ENCODE assay signal across 8 cellular contexts in genomic region chr11:44949160-44950035, GRCh38. TPM values are rescaled to one million over a fixed set of nuclear protein-coding genes. Genes with fewer than 3 reads are reported as not detected.
DNase-seq lines count a peak whose midpoint lies in the region; ATAC-seq and TF ChIP-seq lines count a peak whose summit lies in the region.

No MANE protein-coding gene starts in this region.

- ATAC-seq in esophagus mucosa, result peak; percentile 24
- peak; percentile 27 to 41 (median 32) for ATAC-seq in natural killer cell
- ATAC-seq in GM21723 (IDR thresholded peaks at IDR 0.05; ENCODE audit: unreplicated experiment), result no peak

- H3K4me1 ChIP-seq in BE2C, result peaks cover 3% of the 10 kb centered on the region; the same call in 1 of the 2 replicates
- peaks cover 15% of the 10 kb centered on the region for H3K4me1 ChIP-seq in HUES64 (ENCODE audit: insufficient read depth, low read length)

- H3K4me3 Mint-ChIP-seq in activated CD4-positive, alpha-beta T cell treated with anti-CD3 and anti-CD28 coated beads, Interleukin-2, amount 10 ng/mL, durations not matched to agents 7 days and 5 days, result peak overlapping the region; percentile 22
- peak overlapping the region; percentile 78 for H3K4me3 Mint-ChIP-seq in natural killer cell

- H3K27ac Mint-ChIP-seq in activated CD4-positive, alpha-beta T cell treated with anti-CD3 and anti-CD28 coated beads, Interleukin-2, amount 10 ng/mL, durations not matched to agents 7 days and 5 days, result no peak overlapping the region
- H3K27ac Mint-ChIP-seq in natural killer cell, result peak overlapping the region in 1 of 2 donors; percentile 64

- peak overlapping the region; percentile 86 for H3K27ac ChIP-seq in HUES64 (ENCODE audit: low read depth, low read length)

- TF ChIP-seq CTCF in BE2C (IDR thresholded peaks at IDR 0.05; ENCODE audit: low read depth, low read length) (0 out of 2 replicates have a peak, but pooled peaks have one; percentile 22), natural killer cell (IDR thresholded peaks at IDR 0.05) (peak; percentile 41), GM10266 (IDR thresholded peaks at IDR 0.05; ENCODE audit: control insufficient read depth, insufficient read depth, low read depth, missing control alignments) (no peak)

- peak overlapping the region; percentile 75 for H3K9ac ChIP-seq in HUES64 (ENCODE audit: low read depth, low read length)

- H3K36me3 ChIP-seq in BE2C (no peaks in the 10 kb centered on the region), HUES64 (ENCODE audit: insufficient read depth, low read length) (no peaks in the 10 kb centered on the region; the same call in 1 of the 2 replicates)

- intact Hi-C loops in natural killer cell (cut with micrococcal nuclease), result no loop called here

- H3K27me3 ChIP-seq in BE2C, result peaks cover 7% of the 10 kb centered on the region
- no peaks in the 10 kb centered on the region for H3K27me3 ChIP-seq in HUES64 (ENCODE audit: insufficient read depth, low read length)

- peaks cover 10% of the 10 kb centered on the region for H3K4me1 Mint-ChIP-seq in activated CD4-positive, alpha-beta T cell treated with anti-CD3 and anti-CD28 coated beads, Interleukin-2, amount 10 ng/mL, durations not matched to agents 7 days and 5 days
- H3K4me1 Mint-ChIP-seq in natural killer cell, result peaks cover 0 to 9% of the 10 kb centered on the region in 2 donors

- peak overlapping the region; percentile 57 for H3K4me3 ChIP-seq in BE2C (ENCODE audit: low read depth, low read length)
- peak overlapping the region; percentile 73 for H3K4me3 ChIP-seq in HUES64 (ENCODE audit: low read length)

- H3K9me3 ChIP-seq in BE2C (no peaks in the 10 kb centered on the region), HUES64 (ENCODE audit: insufficient read depth, low read depth, low read length) (no peaks in the 10 kb centered on the region)

- DNase-seq in BE2C (no peak), natural killer cell (no peak), DMS153 treated with DMSO at 0.1 percent for 48 hours (lab: John Stamatoyannopoulos, UW; ENCODE audit: unreplicated experiment) (no peak), GM10266 (ENCODE audit: extremely low spot score) (no peak)
- peak; percentile 11 for DNase-seq in activated CD4-positive, alpha-beta T cell treated with anti-CD3 and anti-CD28 coated beads, Interleukin-2, amount 10 ng/mL, durations not matched to agents 7 days and 5 days

- POLR2A ChIA-PET in activated CD4-positive, alpha-beta T cell treated with anti-CD3 and anti-CD28 coated beads, Interleukin-2, amount 10 ng/mL, durations not matched to agents 7 days and 5 days (lab: Charles Lee), result no interaction called here

- WGBS in HUES64, result 3% methylated on average over 57 of the region's 57 CpGs

- no peaks in the 10 kb centered on the region for H3K9me3 Mint-ChIP-seq in activated CD4-positive, alpha-beta T cell treated with anti-CD3 and anti-CD28 coated beads, Interleukin-2, amount 10 ng/mL, durations not matched to agents 7 days and 5 days
- H3K9me3 Mint-ChIP-seq in natural killer cell, result no peaks in the 10 kb centered on the region

- CTCF ChIA-PET in activated CD4-positive, alpha-beta T cell treated with anti-CD3 and anti-CD28 coated beads, Interleukin-2, amount 10 ng/mL, durations not matched to agents 7 days and 5 days (lab: Charles Lee), result interaction anchor here (1.0 to 24.5 kb wide), 4 partner anchors 10 to 154 kb away, joined by 3 to 441 read pairs (median 4); no protein-coding TSS in a partner anchor

- H3K36me3 Mint-ChIP-seq in activated CD4-positive, alpha-beta T cell treated with anti-CD3 and anti-CD28 coated beads, Interleukin-2, amount 10 ng/mL, durations not matched to agents 7 days and 5 days (ENCODE audit: low read depth), result no peaks in the 10 kb centered on the region
- no peaks in the 10 kb centered on the region for H3K36me3 Mint-ChIP-seq in natural killer cell

- peaks cover 23% of the 10 kb centered on the region for H3K27me3 Mint-ChIP-seq in activated CD4-positive, alpha-beta T cell treated with anti-CD3 and anti-CD28 coated beads, Interleukin-2, amount 10 ng/mL, durations not matched to agents 7 days and 5 days
- peaks cover 0 to 17% of the 10 kb centered on the region in 2 donors for H3K27me3 Mint-ChIP-seq in natural killer cell (ENCODE audit: low read depth in 2 of 2)

RNA-seq across cellular contexts. Expression of gene TP53I11, which starts 1.3 kb away (rescaled TPM):
- 15.0 TPM for polyA plus RNA-seq in BE2C (2012; ENCODE audit: insufficient read depth, insufficient read length, low read depth)
- 44.9 TPM for polyA plus RNA-seq in HUES64 (2013, experiment 1 of 2)
- 50.0 TPM for polyA plus RNA-seq in HUES64 (2013, experiment 2 of 2)
- total RNA-seq in activated CD4-positive, alpha-beta T cell treated with anti-CD3 and anti-CD28 coated beads, Interleukin-2, amount 10 ng/mL, durations not matched to agents 7 days and 5 days, result 1 to 10 TPM in 1 of 2 experiments, under 1 TPM in 1; 0.67 to 1.4 TPM
- total RNA-seq in esophagus mucosa, result 18.1 TPM
- total RNA-seq in natural killer cell, result 10 to 100 TPM in 1 of 3 donors, 1 to 10 TPM in 2; 3.7 to 13.9 (median 9.2) TPM
